ENCODE assay signal across 33 cellular contexts in genomic region chr1:225946082-225946620, GRCh38. TPM values are rescaled to one million over a fixed set of nuclear protein-coding genes. Genes with fewer than 3 reads are reported as not detected.
"Had no signal": no experiment of that assay in that cellular context is flagged by ENCODE, and none has a peak within 500 bp of the region (broad histone marks: within the 10 kb centered on the region; RNA-seq: fewer than 3 reads in every experiment).

No MANE protein-coding gene starts in this region.

- H3K9me3 Mint-ChIP-seq: activated naive CD8-positive, alpha-beta T cell treated with anti-CD3 and anti-CD28 coated beads for 36 hours; immature natural killer cell; naive thymus-derived CD4-positive, alpha-beta T cell; stimulated activated memory B cell treated with anti-CD40 and anti-IgM and Interleukin-4, amounts not matched to agents 10 μg/mL and 1 μg/mL and 100 μg/mL, for 72 hours; stimulated activated naive CD8-positive, alpha-beta T cell treated with anti-CD3 and anti-CD28 coated beads, Interleukin-15, amount 100 ng/mL, for 72 hours; T-helper 2 cell treated with Interferon-gamma antibody and Interleukin-4, amounts not matched to agents 5 μg/mL and 100 μg/mL, for 36 hours had no signal

- ATAC-seq: activated CD4-positive, alpha-beta T cell treated with anti-CD3 and anti-CD28 coated beads for 36 hours; body of pancreas; gastrocnemius medialis; naive thymus-derived CD4-positive, alpha-beta T cell; stimulated activated memory B cell treated with anti-CD40 and anti-IgM and Interleukin-4, amounts not matched to agents 10 μg/mL and 1 μg/mL and 100 μg/mL, for 72 hours; stimulated activated naive CD8-positive, alpha-beta T cell treated with anti-CD3 and anti-CD28 coated beads, Interleukin-15, amount 100 ng/mL, for 72 hours had no signal

- H3K27ac Mint-ChIP-seq: activated CD4-positive, alpha-beta T cell treated with anti-CD3 and anti-CD28 coated beads for 36 hours; activated naive CD8-positive, alpha-beta T cell treated with anti-CD3 and anti-CD28 coated beads for 36 hours; stimulated activated memory B cell treated with anti-CD40 and anti-IgM and Interleukin-4, amounts not matched to agents 10 μg/mL and 1 μg/mL and 100 μg/mL, for 72 hours; T-helper 2 cell treated with Interferon-gamma antibody and Interleukin-4, amounts not matched to agents 5 μg/mL and 100 μg/mL, for 36 hours had no signal

- H3K36me3 Mint-ChIP-seq: activated naive CD8-positive, alpha-beta T cell treated with anti-CD3 and anti-CD28 coated beads for 36 hours; immature natural killer cell; naive thymus-derived CD4-positive, alpha-beta T cell; stimulated activated memory B cell treated with anti-CD40 and anti-IgM and Interleukin-4, amounts not matched to agents 10 μg/mL and 1 μg/mL and 100 μg/mL, for 72 hours had no signal

- H3K4me1 ChIP-seq: body of pancreas, prostate gland had no signal

- H3K27me3 ChIP-seq: adrenal gland, body of pancreas, gastrocnemius medialis, neutrophil, ovary, sigmoid colon, suprapubic skin had no signal

- H3K9me3 ChIP-seq: adrenal gland, body of pancreas, gastrocnemius medialis, neutrophil, ovary, prostate gland, sigmoid colon, suprapubic skin, tibial artery had no signal

- H3K4me3 ChIP-seq: adrenal gland, body of pancreas, gastrocnemius medialis, ovary, prostate gland, sigmoid colon, suprapubic skin, tibial artery had no signal

- DNase-seq: activated CD4-positive, alpha-beta T cell treated with anti-CD3 and anti-CD28 coated beads for 36 hours; activated CD4-positive, alpha-beta T cell treated with anti-CD3 and anti-CD28 coated beads, Interleukin-2, amount 50 U/mL, for 4 hours; activated CD4-positive, CD25-positive, alpha-beta regulatory T cell; activated effector memory CD4-positive, alpha-beta T cell treated with Interleukin-2 at 50 U/mL for 16 hours; activated naive CD4-positive, alpha-beta T cell treated with Interleukin-2 at 50 U/mL for 16 hours; activated naive CD8-positive, alpha-beta T cell treated with anti-CD3 and anti-CD28 coated beads for 36 hours; activated T-cell treated with anti-CD3 and anti-CD28 coated beads for 4 hours; adrenal gland; body of pancreas; dermis blood vessel endothelial cell; effector CD4-positive, alpha-beta T cell; gastrocnemius medialis; glutamatergic neuron; immature natural killer cell; midbrain; naive thymus-derived CD4-positive, alpha-beta T cell; ovary; retina; sigmoid colon; small intestine; stimulated activated CD4-positive, alpha-beta T cell treated with anti-CD3 and anti-CD28 coated beads, Interleukin-1b, Interleukin-23, amount 100 ng/mL, for 48 hours; stimulated activated CD4-positive, alpha-beta T cell treated with anti-CD3 and anti-CD28 coated beads, Interleukin-4, amount 100 ng/mL, for 4 hours; stimulated activated CD8-positive, alpha-beta memory T cell treated with anti-CD3 and anti-CD28 coated beads, Interleukin-4, amount 100 ng/mL, for 48 hours; stimulated activated naive CD8-positive, alpha-beta T cell treated with anti-CD3 and anti-CD28 coated beads, Interleukin-15, amount 100 ng/mL, for 72 hours; T-helper 1 cell; tibial artery had no signal

- H3K36me3 ChIP-seq: adrenal gland, gastrocnemius medialis, neutrophil, ovary, prostate gland, sigmoid colon, suprapubic skin, tibial artery had no signal

- H3K27ac ChIP-seq: adrenal gland, body of pancreas, gastrocnemius medialis, neutrophil, ovary, prostate gland, sigmoid colon, suprapubic skin, tibial artery had no signal

- H3K27me3 Mint-ChIP-seq: activated CD4-positive, alpha-beta T cell treated with anti-CD3 and anti-CD28 coated beads for 36 hours; activated naive CD8-positive, alpha-beta T cell treated with anti-CD3 and anti-CD28 coated beads for 36 hours had no signal

- H3K4me3 Mint-ChIP-seq: activated CD4-positive, alpha-beta T cell treated with anti-CD3 and anti-CD28 coated beads for 36 hours; activated naive CD8-positive, alpha-beta T cell treated with anti-CD3 and anti-CD28 coated beads for 36 hours; immature natural killer cell; stimulated activated memory B cell treated with anti-CD40 and anti-IgM and Interleukin-4, amounts not matched to agents 10 μg/mL and 1 μg/mL and 100 μg/mL, for 72 hours; T-helper 2 cell treated with Interferon-gamma antibody and Interleukin-4, amounts not matched to agents 5 μg/mL and 100 μg/mL, for 36 hours had no signal

RNA-seq across cellular contexts. Expression of gene LEFTY2, which starts 5.1 kb away (rescaled TPM):
- total RNA-seq: activated CD4-positive, alpha-beta T cell treated with anti-CD3 and anti-CD28 coated beads for 36 hours; activated naive CD8-positive, alpha-beta T cell treated with anti-CD3 and anti-CD28 coated beads for 36 hours; epithelial cell of proximal tubule; kidney epithelial cell; naive thymus-derived CD4-positive, alpha-beta T cell had no signal
- polyA plus RNA-seq: immature natural killer cell had no signal

RNA-seq across cellular contexts. Expression of gene LEFTY1, which starts 57.2 kb away (rescaled TPM):
- total RNA-seq: activated CD4-positive, alpha-beta T cell treated with anti-CD3 and anti-CD28 coated beads for 36 hours; dermis blood vessel endothelial cell; epithelial cell of proximal tubule; kidney epithelial cell; sigmoid colon; suprapubic skin had no signal
- polyA plus RNA-seq: immature natural killer cell; naive thymus-derived CD4-positive, alpha-beta T cell had no signal
